25 cellular contexts compared by ENCODE assay signal in the genomic region with DNA sequence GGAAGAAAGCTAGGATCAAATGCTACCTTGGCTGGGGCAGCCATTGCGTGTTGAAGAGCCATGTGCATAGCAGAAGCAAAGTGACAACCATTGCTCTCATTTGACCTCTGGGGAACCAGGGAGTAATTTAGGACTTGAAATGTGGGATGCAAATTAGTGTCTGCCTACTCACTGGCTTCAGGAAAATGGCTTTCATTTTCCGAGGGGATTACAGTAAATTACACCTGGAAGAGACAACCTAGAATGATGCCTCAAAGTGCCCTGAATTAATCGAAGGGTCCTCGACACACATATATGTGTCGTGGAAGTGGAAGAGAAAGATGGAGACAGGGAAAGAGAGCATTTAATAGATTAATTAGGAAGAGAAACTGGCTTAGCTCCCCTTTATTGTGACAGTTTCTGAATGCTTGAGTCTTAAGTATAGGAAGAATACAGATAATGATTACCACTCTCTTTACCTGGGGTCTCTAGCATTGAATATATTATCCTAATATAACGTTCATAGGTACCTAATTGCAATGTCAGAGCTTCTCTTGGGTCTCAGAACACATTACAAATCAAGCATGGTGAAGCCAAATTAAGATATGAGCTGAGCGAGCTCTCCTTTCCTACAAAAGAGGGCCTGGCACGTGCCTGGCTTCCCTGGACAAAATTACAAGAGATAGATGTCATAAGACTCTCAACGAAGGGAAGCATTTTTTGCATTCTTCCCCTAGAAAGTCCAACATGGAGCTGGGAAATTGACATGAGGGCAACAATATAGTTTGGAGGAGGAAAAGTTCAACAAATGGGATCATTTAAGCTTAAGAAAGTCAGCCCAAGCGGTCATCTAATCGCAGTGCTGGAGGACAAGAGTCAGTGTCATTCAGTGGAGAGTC. TPM values are rescaled to one million over a fixed set of nuclear protein-coding genes. Genes with fewer than 3 reads are reported as not detected.
"Had no signal": no experiment of that assay in that cellular context is flagged by ENCODE, and none has a peak within 500 bp of the region (broad histone marks: within the 10 kb centered on the region; RNA-seq: fewer than 3 reads in every experiment).

No MANE protein-coding gene starts in this region.

- H3K9ac ChIP-seq: SK-N-SH had no signal

- H3K4me2 ChIP-seq: SK-N-SH had no signal

- H3K36me3 ChIP-seq: SJSA1 had no signal

- H3K27ac ChIP-seq: SJSA1 had no signal

- H3K4me1 ChIP-seq: SJSA1 had no signal

- H3K27me3 ChIP-seq: SJSA1 had no signal

- DNase-seq: KBM-7, MV-4-11, NCI-H1048, NCI-H1105, NCI-H1417, NCI-H1436 treated with DMSO at 0.1 percent for 48 hours, NCI-H1694, NCI-H187 treated with DMSO at 0.1 percent for 48 hours, NCI-H2029 treated with DMSO at 0.1 percent for 48 hours, NCI-H2171 treated with DMSO at 0.1 percent for 48 hours, NCI-H345, NCI-H446 treated with DMSO at 0.1 percent for 48 hours, NCI-H510A treated with DMSO at 0.1 percent for 48 hours, NCI-H69, NCI-H774, Right ventricle myocardium superior, RPMI8226, SIG-M5, SK-N-SH, SW 1271 had no signal

- H3K4me3 ChIP-seq: SJSA1 had no signal

- FAIRE-seq: RCC 7860 had no signal

- H3K9me3 ChIP-seq: SJSA1, SK-N-SH had no signal

RNA-seq across cellular contexts. Expression of a gene that starts 59.5 kb away (rescaled TPM):
- total RNA-seq: HT-29, LHCN-M2, MCF 10A had no signal
